13 cellular contexts compared by ENCODE assay signal in the genomic region with DNA sequence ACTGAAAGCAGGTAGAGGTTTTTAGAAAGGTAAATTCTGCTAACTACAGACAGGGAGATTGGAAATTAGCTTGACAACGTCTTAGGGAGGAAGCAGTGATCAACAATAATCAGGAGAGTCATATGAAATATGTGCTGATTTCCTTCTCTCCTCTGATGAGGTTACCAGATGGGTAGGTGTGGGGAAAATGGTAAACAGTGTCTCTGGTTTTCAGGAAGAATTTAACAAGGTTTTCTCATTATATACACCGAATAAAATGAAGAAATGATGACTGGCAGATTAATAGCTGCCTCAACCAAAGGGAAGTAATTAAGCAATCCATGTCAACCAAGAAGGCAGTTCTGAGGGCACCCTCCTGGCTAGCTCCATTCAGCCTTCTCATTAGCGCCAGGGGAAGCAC. TPM values are rescaled to one million over a fixed set of nuclear protein-coding genes. Genes with fewer than 3 reads are reported as not detected.
DNase-seq lines count a peak whose midpoint lies in the region; ATAC-seq and TF ChIP-seq lines count a peak whose summit lies in the region.
"Had no signal": no experiment of that assay in that cellular context is flagged by ENCODE, and none has a peak within 500 bp of the region (broad histone marks: within the 10 kb centered on the region; RNA-seq: fewer than 3 reads in every experiment).

No MANE protein-coding gene starts in this region.

- peaks cover 8% of the 10 kb centered on the region for H3K79me1 ChIP-seq in mesenchymal stem cell (replicated peaks; ENCODE audit: low read length, poor library complexity, severe bottlenecking)

- H3K4ac ChIP-seq in mesenchymal stem cell (ENCODE audit: low read depth in 1 of 2, low read length in 2 of 2), result peak overlapping the region; percentile 87 to 90

- H3K9me3 ChIP-seq in mesenchymal stem cell (ENCODE audit: control insufficient read depth, low read length) (no peaks in the 10 kb centered on the region), thoracic aorta (no peaks in the 10 kb centered on the region)

- no peaks in the 10 kb centered on the region for H3F3A ChIP-seq in GM23338 (replicated peaks; ENCODE audit: low read depth)

- H2BK12ac ChIP-seq in mesenchymal stem cell (ENCODE audit: low read length in 2 of 2), result peak overlapping the region; percentile 91 to 92

- peaks cover 12% of the 10 kb centered on the region for H3K4me1 ChIP-seq in mesenchymal stem cell (ENCODE audit: control insufficient read depth, insufficient read depth, low read depth, low read length)
- peaks cover 13 to 18% of the 10 kb centered on the region in 2 donors for H3K4me1 ChIP-seq in thoracic aorta (ENCODE audit: control insufficient read depth in 1 of 2, low read depth in 2 of 2)
- peaks cover 18% of the 10 kb centered on the region for H3K4me1 ChIP-seq in GM23338 (ENCODE audit: insufficient read depth)

- peak overlapping the region; percentile 90 to 97 for H3K18ac ChIP-seq in mesenchymal stem cell (ENCODE audit: low read depth in 1 of 2, low read length in 2 of 2)

- no peak overlapping the region for H3K14ac ChIP-seq in mesenchymal stem cell (ENCODE audit: low read length in 2 of 2)

- WGBS in mesenchymal stem cell, result 92% methylated on average over 3 of the region's 3 CpGs

- H2AFZ ChIP-seq in mesenchymal stem cell (ENCODE audit: low read depth, low read length) (no peak overlapping the region), GM23338 (no peak overlapping the region)

- no peak overlapping the region for H3K23ac ChIP-seq in mesenchymal stem cell (ENCODE audit: low read length in 2 of 2)

- peaks cover 27% of the 10 kb centered on the region for H4K20me1 ChIP-seq in GM23338 (replicated peaks; ENCODE audit: insufficient read depth)

- H3K27me3 Mint-ChIP-seq in chondrocyte (ENCODE audit: low read depth), result no peaks in the 10 kb centered on the region
- peaks cover 2% of the 10 kb centered on the region for H3K27me3 Mint-ChIP-seq in GM23338 (ENCODE audit: insufficient read depth, low read depth, poor library complexity)

- H3K27ac ChIP-seq in mesenchymal stem cell (ENCODE audit: low read length, poor library complexity, severe bottlenecking), result no peak overlapping the region
- H3K27ac ChIP-seq in thoracic aorta, result peak overlapping the region; percentile 69 to 71
- no peak overlapping the region for H3K27ac ChIP-seq in GM23338 (ENCODE audit: low read depth)
- H3K27ac ChIP-seq: SK-N-MC had no signal

- H3K9me3 Mint-ChIP-seq in chondrocyte (ENCODE audit: low read depth), result no peaks in the 10 kb centered on the region
- no peaks in the 10 kb centered on the region; the same call in 2 of the 3 replicates for H3K9me3 Mint-ChIP-seq in GM23338
- H3K9me3 Mint-ChIP-seq: CD4-positive, alpha-beta memory T cell; nephron progenitor cell; WTC11 had no signal

- H3K4me3 Mint-ChIP-seq in chondrocyte (ENCODE audit: unreplicated experiment), result no peak overlapping the region
- no peak overlapping the region for H3K4me3 Mint-ChIP-seq in GM23338
- H3K4me3 Mint-ChIP-seq: CD4-positive, alpha-beta memory T cell; nephron progenitor cell; WTC11 had no signal

- H3K4me1 Mint-ChIP-seq in chondrocyte (ENCODE audit: low read depth), result peaks cover 70% of the 10 kb centered on the region
- H3K4me1 Mint-ChIP-seq in GM23338, result peaks cover 45% of the 10 kb centered on the region

- H3K4me3 ChIP-seq in mesenchymal stem cell (ENCODE audit: insufficient read depth in 1 of 2, low read depth in 1 of 2, low read length in 2 of 2) (no peak overlapping the region), thoracic aorta (no peak overlapping the region), GM23338 (no peak overlapping the region)
- H3K4me3 ChIP-seq: SK-N-MC had no signal

- ATAC-seq in thoracic aorta (ENCODE audit: insufficient number of reproducible peaks, low FRiP score, low read depth), result no peak
- ATAC-seq in GM23338, result no peak
- ATAC-seq: WTC11 had no signal

- peaks cover 22% of the 10 kb centered on the region for H3K36me3 Mint-ChIP-seq in chondrocyte (ENCODE audit: low read depth)
- H3K36me3 Mint-ChIP-seq in GM23338 (ENCODE audit: low read depth), result peaks cover 3% of the 10 kb centered on the region; the same call in 2 of the 3 replicates
- H3K36me3 Mint-ChIP-seq: WTC11 had no signal

- H3K9ac ChIP-seq in mesenchymal stem cell (ENCODE audit: low read length), result peak overlapping the region; percentile 43

- no peak overlapping the region for H4K8ac ChIP-seq in mesenchymal stem cell (ENCODE audit: low read length)

- peak overlapping the region; percentile 93 for H2BK120ac ChIP-seq in mesenchymal stem cell (ENCODE audit: low read depth, low read length)

- H2AK5ac ChIP-seq in mesenchymal stem cell (ENCODE audit: low read length, severe bottlenecking), result peak overlapping the region; percentile 76

- TF ChIP-seq CTCF in chondrocyte (IDR thresholded peaks at IDR 0.05) (no peak), thoracic aorta (IDR thresholded peaks at IDR 0.05) (no peak), GM23338 (conservative IDR thresholded peaks at IDR 0.05; ENCODE audit: low read depth in 2 of 2) (no peak)

- H3K27ac Mint-ChIP-seq in chondrocyte (ENCODE audit: unreplicated experiment) (peak overlapping the region; percentile 96), GM23338 (no peak overlapping the region)
- H3K27ac Mint-ChIP-seq: nephron progenitor cell, WTC11 had no signal

- no peak overlapping the region for H2BK5ac ChIP-seq in mesenchymal stem cell (ENCODE audit: low read depth, low read length, poor library complexity, severe bottlenecking)

- H3K36me3 ChIP-seq in mesenchymal stem cell (ENCODE audit: control insufficient read depth in 1 of 2, insufficient read depth in 2 of 2, low read depth in 1 of 2, low read length in 2 of 2) (peaks cover 0 to 3% of the 10 kb centered on the region in 2 experiments), thoracic aorta (no peaks in the 10 kb centered on the region), GM23338 (ENCODE audit: insufficient read depth) (no peaks in the 10 kb centered on the region)

- H3K27me3 ChIP-seq in mesenchymal stem cell (ENCODE audit: control insufficient read depth in 1 of 2, insufficient read depth in 1 of 2, low read length in 2 of 2) (no peaks in the 10 kb centered on the region), thoracic aorta (replicated peaks; ENCODE audit: insufficient read depth) (no peaks in the 10 kb centered on the region), GM23338 (ENCODE audit: insufficient read depth) (no peaks in the 10 kb centered on the region)

- H3K79me2 ChIP-seq in GM23338 (replicated peaks; ENCODE audit: insufficient read depth), result peaks cover 82% of the 10 kb centered on the region

- H3K4me2 ChIP-seq in mesenchymal stem cell (ENCODE audit: low read length, poor library complexity, severe bottlenecking) (no peak overlapping the region), GM23338 (no peak overlapping the region)

- no peaks in the 10 kb centered on the region for H3K9me2 ChIP-seq in GM23338 (ENCODE audit: insufficient read depth)

- H2BK15ac ChIP-seq in mesenchymal stem cell (ENCODE audit: low read depth, poor library complexity, severe bottlenecking), result no peak overlapping the region

- H4K91ac ChIP-seq in mesenchymal stem cell (ENCODE audit: low read length), result peak overlapping the region; percentile 44

- DNase-seq in MV-4-11 (lab: John Stamatoyannopoulos, UW) (peak; percentile 18), chondrocyte (ENCODE audit: low spot score) (no peak), mesenchymal stem cell (no peak), thoracic aorta (ENCODE audit: low spot score) (no peak), GM23338 (ENCODE audit: low spot score) (no peak), HK-2 (ENCODE audit: unreplicated experiment) (no peak), NCI-H345 treated with DMSO at 0.1 percent for 48 hours (lab: John Stamatoyannopoulos, UW; ENCODE audit: unreplicated experiment) (no peak)
- DNase-seq: activated CD8-positive, alpha-beta memory T cell treated with anti-CD3 and anti-CD28 coated beads, Interleukin-2, amount 50 U/mL, for 4 hours; CD4-positive, alpha-beta memory T cell; nephron progenitor cell; stimulated activated CD4-positive, alpha-beta T cell treated with anti-CD3 and anti-CD28 coated beads, Interleukin-1b, Interleukin-23, amount 100 ng/mL, for 48 hours had no signal

TF ChIP-seq in GM23338, 12 proteins besides CTCF, POLR2A, EP300 and RAD21 (continues in another document):
- TF ChIP-seq EZH2 (IDR thresholded peaks at IDR 0.05; ENCODE audit: low read depth, unreplicated experiment) (no peak), ZNF331 (CRISPR knock-in tag; IDR thresholded peaks at IDR 0.05; ENCODE audit: low read depth) (no peak)
- TF ChIP-seq, protein P1, sequence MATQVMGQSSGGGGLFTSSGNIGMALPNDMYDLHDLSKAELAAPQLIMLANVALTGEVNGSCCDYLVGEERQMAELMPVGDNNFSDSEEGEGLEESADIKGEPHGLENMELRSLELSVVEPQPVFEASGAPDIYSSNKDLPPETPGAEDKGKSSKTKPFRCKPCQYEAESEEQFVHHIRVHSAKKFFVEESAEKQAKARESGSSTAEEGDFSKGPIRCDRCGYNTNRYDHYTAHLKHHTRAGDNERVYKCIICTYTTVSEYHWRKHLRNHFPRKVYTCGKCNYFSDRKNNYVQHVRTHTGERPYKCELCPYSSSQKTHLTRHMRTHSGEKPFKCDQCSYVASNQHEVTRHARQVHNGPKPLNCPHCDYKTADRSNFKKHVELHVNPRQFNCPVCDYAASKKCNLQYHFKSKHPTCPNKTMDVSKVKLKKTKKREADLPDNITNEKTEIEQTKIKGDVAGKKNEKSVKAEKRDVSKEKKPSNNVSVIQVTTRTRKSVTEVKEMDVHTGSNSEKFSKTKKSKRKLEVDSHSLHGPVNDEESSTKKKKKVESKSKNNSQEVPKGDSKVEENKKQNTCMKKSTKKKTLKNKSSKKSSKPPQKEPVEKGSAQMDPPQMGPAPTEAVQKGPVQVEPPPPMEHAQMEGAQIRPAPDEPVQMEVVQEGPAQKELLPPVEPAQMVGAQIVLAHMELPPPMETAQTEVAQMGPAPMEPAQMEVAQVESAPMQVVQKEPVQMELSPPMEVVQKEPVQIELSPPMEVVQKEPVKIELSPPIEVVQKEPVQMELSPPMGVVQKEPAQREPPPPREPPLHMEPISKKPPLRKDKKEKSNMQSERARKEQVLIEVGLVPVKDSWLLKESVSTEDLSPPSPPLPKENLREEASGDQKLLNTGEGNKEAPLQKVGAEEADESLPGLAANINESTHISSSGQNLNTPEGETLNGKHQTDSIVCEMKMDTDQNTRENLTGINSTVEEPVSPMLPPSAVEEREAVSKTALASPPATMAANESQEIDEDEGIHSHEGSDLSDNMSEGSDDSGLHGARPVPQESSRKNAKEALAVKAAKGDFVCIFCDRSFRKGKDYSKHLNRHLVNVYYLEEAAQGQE (IDR thresholded peaks at IDR 0.05; ENCODE audit: unreplicated experiment), result no peak

RNA-seq across cellular contexts. Expression of a gene that starts 12.7 kb away (rescaled TPM):
- total RNA-seq in chondrocyte (1.7 to 4.8 TPM (median 2.4 TPM) in 3 replicates), thoracic aorta (1 to 10 TPM; 4.6 to 4.7 TPM)
- 0.43 TPM for polyA plus RNA-seq in mesenchymal stem cell (2013, experiment 1 of 2)
- polyA plus RNA-seq in mesenchymal stem cell (2013, experiment 2 of 2), result 0.37 TPM
- total RNA-seq in GM23338 (2014; rRNA removed; shearing (Covaris generic)), result 4.0 and 4.2 TPM in 2 replicates
- 0.61 and 0.68 TPM in 2 replicates for polyA plus RNA-seq in GM23338 (2016; fragmentation: Nextera tagmentation; extraction: Ambion mirVana)

RNA-seq across cellular contexts. Expression of a gene that starts 27.9 kb away (rescaled TPM):
- total RNA-seq in chondrocyte (124 to 147 TPM (median 127 TPM) in 3 replicates), thoracic aorta (10 to 100 TPM; 59.5 to 75.4 TPM)
- 141 TPM for polyA plus RNA-seq in mesenchymal stem cell (2013, experiment 1 of 2)
- 139 TPM for polyA plus RNA-seq in mesenchymal stem cell (2013, experiment 2 of 2)
- total RNA-seq in GM23338 (2014; rRNA removed; shearing (Covaris generic)), result 25.3 and 25.6 TPM in 2 replicates
- polyA plus RNA-seq in GM23338 (2016; fragmentation: Nextera tagmentation; extraction: Ambion mirVana), result 9.4 and 12.5 TPM in 2 replicates

Comparison
In these comparisons a context has a peak if more than half of its experiments do, and no peak if none do; other contexts are left out.
1. H3K27ac ChIP-seq: peak in thoracic aorta (2 of 2); none in mesenchymal stem cell (single experiment) and GM23338 (single experiment).